In genomic region chr12:53602176-53602942, GRCh38 we compare ENCODE assay signal across 18 cellular contexts. TPM values are rescaled to one million over a fixed set of nuclear protein-coding genes. Genes with fewer than 3 reads are reported as not detected.
DNase-seq lines count a peak whose midpoint lies in the region; ATAC-seq and TF ChIP-seq lines count a peak whose summit lies in the region.
"Had no signal": no experiment of that assay in that cellular context is flagged by ENCODE, and none has a peak within 500 bp of the region (broad histone marks: within the 10 kb centered on the region; RNA-seq: fewer than 3 reads in every experiment).

No MANE protein-coding gene starts in this region.

- H3K9me2 ChIP-seq in Loucy (replicated peaks; ENCODE audit: low read depth, low read length) (no peaks in the 10 kb centered on the region), neural cell (ENCODE audit: insufficient read depth, low read length) (no peaks in the 10 kb centered on the region)

- H3K9me3 ChIP-seq in BLaER1 treated with 17β-estradiol and CSF1 and Interleukin-3, amounts not matched to agents 10 nM and 100 nM (replicated peaks in 1 of 11), result peaks cover 0 to 15% (median 11%) of the 10 kb centered on the region in 11 experiments; a peak in 11 of 22 replicates
- H3K9me3 ChIP-seq in Loucy (ENCODE audit: insufficient read depth, low read depth, low read length) (no peaks in the 10 kb centered on the region), neural cell (ENCODE audit: low read length) (no peaks in the 10 kb centered on the region)
- H3K9me3 ChIP-seq: adrenal gland, Caco-2, heart left ventricle, transverse colon had no signal

- POLR2A ChIA-PET in naive thymus-derived CD8-positive, alpha-beta T cell (lab: Charles Lee), result interaction anchor here (0.5 kb wide), 1 partner anchor 151 kb away, joined by 3 read pairs; no protein-coding TSS in a partner anchor

- peak overlapping the region in 9 of 11 experiments; percentile 34 to 69 (median 62); a peak in 16 of 22 replicates for H3K27ac ChIP-seq in BLaER1 treated with 17β-estradiol and CSF1 and Interleukin-3, amounts not matched to agents 10 nM and 100 nM
- peak overlapping the region; percentile 87 for H3K27ac ChIP-seq in neural cell (ENCODE audit: low read length)

- no peak for TF ChIP-seq RAD21 in neural cell (conservative IDR thresholded peaks at IDR 0.05)

- peaks cover 0 to 45% (median 0%) of the 10 kb centered on the region in 11 experiments; a peak in 4 of 22 replicates for H4K20me1 ChIP-seq in BLaER1 treated with 17β-estradiol and CSF1 and Interleukin-3, amounts not matched to agents 10 nM and 100 nM
- H4K20me1 ChIP-seq in Loucy (ENCODE audit: insufficient read depth, low read length, poor library complexity, severe bottlenecking) (no peaks in the 10 kb centered on the region), neural cell (ENCODE audit: insufficient read depth) (no peaks in the 10 kb centered on the region)

- H3K27me3 Mint-ChIP-seq in effector memory CD8-positive, alpha-beta T cell, result no peaks in the 10 kb centered on the region
- no peaks in the 10 kb centered on the region for H3K27me3 Mint-ChIP-seq in naive thymus-derived CD8-positive, alpha-beta T cell
- H3K27me3 Mint-ChIP-seq: activated CD4-positive, alpha-beta T cell treated with anti-CD3 and anti-CD28 coated beads, Interleukin-2, amount 10 ng/mL, durations not matched to agents 24 days and 14 days had no signal

- H3K27ac Mint-ChIP-seq in effector memory CD8-positive, alpha-beta T cell, result peak overlapping the region; percentile 39 to 49
- H3K27ac Mint-ChIP-seq in naive thymus-derived CD8-positive, alpha-beta T cell, result peak overlapping the region in 2 of 10 donors; percentile 15 to 75
- H3K27ac Mint-ChIP-seq: activated CD4-positive, alpha-beta T cell treated with anti-CD3 and anti-CD28 coated beads, Interleukin-2, amount 10 ng/mL, durations not matched to agents 24 days and 14 days had no signal

- ATAC-seq in effector memory CD8-positive, alpha-beta T cell (replicated peaks), result no peak
- ATAC-seq in sciatic nerve, result no peak
- ATAC-seq in naive thymus-derived CD8-positive, alpha-beta T cell, result no peak
- ATAC-seq: heart left ventricle had no signal

- intact Hi-C loops in sciatic nerve (cut with DNase I), result no loop called here

- no peaks in the 10 kb centered on the region for H3K9me3 Mint-ChIP-seq in effector memory CD8-positive, alpha-beta T cell
- no peaks in the 10 kb centered on the region for H3K9me3 Mint-ChIP-seq in naive thymus-derived CD8-positive, alpha-beta T cell
- H3K9me3 Mint-ChIP-seq: activated CD4-positive, alpha-beta T cell treated with anti-CD3 and anti-CD28 coated beads, Interleukin-2, amount 10 ng/mL, durations not matched to agents 24 days and 14 days had no signal

- peak overlapping the region; percentile 68 to 95 (median 84) for H3K4me2 ChIP-seq in BLaER1 treated with 17β-estradiol and CSF1 and Interleukin-3, amounts not matched to agents 10 nM and 100 nM
- peak overlapping the region; percentile 47 for H3K4me2 ChIP-seq in Loucy (ENCODE audit: low read depth, low read length, poor library complexity, severe bottlenecking)
- peak overlapping the region; percentile 1 for H3K4me2 ChIP-seq in neural cell (ENCODE audit: low read length)

- no peak for TF ChIP-seq EP300 in neural cell (conservative IDR thresholded peaks at IDR 0.05; ENCODE audit: poor library complexity, severe bottlenecking)

- peaks cover 18% of the 10 kb centered on the region for H3K36me3 Mint-ChIP-seq in effector memory CD8-positive, alpha-beta T cell (ENCODE audit: insufficient read depth)
- H3K36me3 Mint-ChIP-seq in naive thymus-derived CD8-positive, alpha-beta T cell, result peaks cover 0 to 46% (median 17%) of the 10 kb centered on the region in 3 donors

- peaks cover 38 to 67% (median 45%) of the 10 kb centered on the region in 10 experiments for H3K4me1 ChIP-seq in BLaER1 treated with 17β-estradiol and CSF1 and Interleukin-3, amounts not matched to agents 10 nM and 100 nM
- peaks cover 16% of the 10 kb centered on the region for H3K4me1 ChIP-seq in Loucy (ENCODE audit: insufficient read depth, low read length, poor library complexity, severe bottlenecking)
- H3K4me1 ChIP-seq: Caco-2 had no signal

- H3F3A ChIP-seq in Loucy (ENCODE audit: low read depth) (0 out of 2 replicates have a peak, but pooled peaks cover 2% of the 10 kb centered on the region), neural cell (ENCODE audit: insufficient read depth, low read length, poor library complexity, severe bottlenecking) (no peaks in the 10 kb centered on the region)

- H3K4me3 ChIP-seq in BLaER1 treated with 17β-estradiol and CSF1 and Interleukin-3, amounts not matched to agents 10 nM and 100 nM, result peak overlapping the region in 1 of 10 experiments; percentile 3; a peak in 1 of 20 replicates
- H3K4me3 ChIP-seq in Loucy (ENCODE audit: low read length, poor library complexity, severe bottlenecking), result no peak overlapping the region
- H3K4me3 ChIP-seq in neural cell (ENCODE audit: low read length), result peak overlapping the region; percentile 6
- H3K4me3 ChIP-seq: adrenal gland had no signal

- peaks cover 7 to 23% of the 10 kb centered on the region in 2 donors for H3K4me1 Mint-ChIP-seq in effector memory CD8-positive, alpha-beta T cell (ENCODE audit: low read depth in 2 of 2)
- H3K4me1 Mint-ChIP-seq in naive thymus-derived CD8-positive, alpha-beta T cell, result peaks cover 9 to 36% (median 27%) of the 10 kb centered on the region in 4 donors

- H2AFZ ChIP-seq in Loucy (ENCODE audit: low read length) (no peak overlapping the region), neural cell (ENCODE audit: low read depth, low read length) (no peak overlapping the region)

- peak overlapping the region in 4 of 11 experiments; percentile 19 to 50 (median 38); a peak in 3 of 22 replicates for H3K9ac ChIP-seq in BLaER1 treated with 17β-estradiol and CSF1 and Interleukin-3, amounts not matched to agents 10 nM and 100 nM
- H3K9ac ChIP-seq in Loucy (ENCODE audit: low read depth, low read length, poor library complexity, severe bottlenecking) (peak overlapping the region; percentile 38), neural cell (ENCODE audit: low read length) (no peak overlapping the region)

- H3K36me3 ChIP-seq in BLaER1 treated with 17β-estradiol and CSF1 and Interleukin-3, amounts not matched to agents 10 nM and 100 nM, result peaks cover 10 to 36% (median 31%) of the 10 kb centered on the region in 11 experiments; a peak in 21 of 22 replicates
- peaks cover 4% of the 10 kb centered on the region; the same call in 1 of the 2 replicates for H3K36me3 ChIP-seq in Loucy (ENCODE audit: insufficient read depth, low read length)
- no peaks in the 10 kb centered on the region for H3K36me3 ChIP-seq in neural cell (ENCODE audit: insufficient read depth, low read length)
- H3K36me3 ChIP-seq: adrenal gland, transverse colon had no signal

- H3K4me3 Mint-ChIP-seq in effector memory CD8-positive, alpha-beta T cell, result no peak overlapping the region
- H3K4me3 Mint-ChIP-seq in naive thymus-derived CD8-positive, alpha-beta T cell, result peak overlapping the region in 1 of 10 donors; percentile 74
- H3K4me3 Mint-ChIP-seq: activated CD4-positive, alpha-beta T cell treated with anti-CD3 and anti-CD28 coated beads, Interleukin-2, amount 10 ng/mL, durations not matched to agents 24 days and 14 days had no signal

- H3K27me3 ChIP-seq in BLaER1 treated with 17β-estradiol and CSF1 and Interleukin-3, amounts not matched to agents 10 nM and 100 nM, result no peaks in the 10 kb centered on the region
- H3K27me3 ChIP-seq in Loucy (ENCODE audit: insufficient read depth, low read length, poor library complexity, severe bottlenecking) (no peaks in the 10 kb centered on the region), neural cell (ENCODE audit: insufficient read depth, low read depth, low read length) (no peaks in the 10 kb centered on the region)
- H3K27me3 ChIP-seq: adrenal gland, heart left ventricle, transverse colon had no signal

- TF ChIP-seq CTCF in Loucy (conservative IDR thresholded peaks at IDR 0.05; ENCODE audit: low read length), result no peak
- TF ChIP-seq CTCF in neural cell (IDR thresholded peaks at IDR 0.05; ENCODE audit: poor library complexity, severe bottlenecking), result no peak

- no peak for DNase-seq in effector memory CD8-positive, alpha-beta T cell
- no peak for DNase-seq in activated effector memory CD4-positive, alpha-beta T cell treated with anti-CD3 and anti-CD28 coated beads, Interleukin-2, amount 50 U/mL, for 16 hours
- DNase-seq in sciatic nerve (ENCODE audit: low spot score) (no peak), SHP77 (lab: John Stamatoyannopoulos, UW) (no peak)
- DNase-seq in naive thymus-derived CD8-positive, alpha-beta T cell, result no peak
- DNase-seq: activated CD4-positive, alpha-beta T cell treated with anti-CD3 and anti-CD28 coated beads, Interleukin-2, amount 10 ng/mL, durations not matched to agents 24 days and 14 days; activated T-cell treated with anti-CD3 and anti-CD28 coated beads, Interleukin-2, amount 50 U/mL, for 48 hours; Caco-2; erythroblast; heart left ventricle; kidney glomerular epithelial cell; Right ventricle myocardium superior; T-helper 2 cell; transverse colon had no signal

- H3K79me2 ChIP-seq in Loucy (ENCODE audit: insufficient read depth, low read length) (peaks cover 13% of the 10 kb centered on the region), neural cell (replicated peaks; ENCODE audit: insufficient read depth, low read length) (peaks cover 28% of the 10 kb centered on the region)

TF ChIP-seq in neural cell, 6 proteins besides CTCF, POLR2A, EP300 and RAD21 (continues in another document):
- TF ChIP-seq POLR2AphosphoS5 (IDR thresholded peaks at IDR 0.05), result no peak

RNA-seq across cellular contexts. Expression of gene ATF7, which starts 23.8 kb away (rescaled TPM):
- polyA plus RNA-seq in neural cell, result 1.9 and 6.3 TPM in 2 replicates
- polyA minus RNA-seq in neural cell, result 6.6 and 19.0 TPM in 2 replicates
- total RNA-seq in sciatic nerve, result 62.5 TPM
- total RNA-seq in naive thymus-derived CD8-positive, alpha-beta T cell, result 10 to 100 TPM; 25.8 to 30.4 TPM
- polyA plus RNA-seq in naive thymus-derived CD8-positive, alpha-beta T cell, result 10 to 100 TPM; 13.0 to 19.2 (median 13.7) TPM

Comparison
In these comparisons a context has a peak if more than half of its experiments do, and no peak if none do; other contexts are left out.
1. H3K4me2 ChIP-seq: peak in every context shown above with its lines; median percentile 84 in BLaER1 treated with 17β-estradiol and CSF1 and Interleukin-3, amounts not matched to agents 10 nM and 100 nM; 47 in Loucy; 1 in neural cell.